ENCODE assay signal across 9 cellular contexts in genomic region chr9:133142657-133143592, GRCh38. TPM values are rescaled to one million over a fixed set of nuclear protein-coding genes. Genes with fewer than 3 reads are reported as not detected.
DNase-seq lines count a peak whose midpoint lies in the region; ATAC-seq and TF ChIP-seq lines count a peak whose summit lies in the region.
"Had no signal": no experiment of that assay in that cellular context is flagged by ENCODE, and none has a peak within 500 bp of the region (broad histone marks: within the 10 kb centered on the region; RNA-seq: fewer than 3 reads in every experiment).

No MANE protein-coding gene starts in this region.

- H3K27me3 ChIP-seq in CD4-positive, CD25-positive, alpha-beta regulatory T cell (ENCODE audit: control insufficient read depth, insufficient read depth, low read length): no peaks in the 10 kb centered on the region
- H3K27me3 ChIP-seq: ovary had no signal

- H3K27ac Mint-ChIP-seq in CD4-positive, CD25-positive, alpha-beta regulatory T cell: peak overlapping the region; percentile 93 to 98 (median 94)
- peak overlapping the region; percentile 87 to 98 (median 96) for H3K27ac Mint-ChIP-seq in naive thymus-derived CD8-positive, alpha-beta T cell
- H3K27ac Mint-ChIP-seq in Calu3 (ENCODE audit: unreplicated experiment): no peak overlapping the region

- no peaks in the 10 kb centered on the region for H3K27me3 Mint-ChIP-seq in CD4-positive, CD25-positive, alpha-beta regulatory T cell
- no peaks in the 10 kb centered on the region for H3K27me3 Mint-ChIP-seq in naive thymus-derived CD8-positive, alpha-beta T cell
- H3K27me3 Mint-ChIP-seq in Calu3 (ENCODE audit: unreplicated experiment): no peaks in the 10 kb centered on the region

- H3K4me1 ChIP-seq in CD4-positive, CD25-positive, alpha-beta regulatory T cell (ENCODE audit: control insufficient read depth, insufficient read depth, low read length, poor library complexity, severe bottlenecking): peaks cover 84% of the 10 kb centered on the region
- H3K4me1 ChIP-seq in HEK293 (ENCODE audit: control insufficient read depth, insufficient read depth, low read length): peaks cover 3% of the 10 kb centered on the region; the same call in 1 of the 2 replicates

- BruUV-seq in Calu3 (replicated peaks; lab: Mats Ljungman, UMichigan): no TSS peak

- H3K4me1 Mint-ChIP-seq in CD4-positive, CD25-positive, alpha-beta regulatory T cell: peaks cover 6 to 83% (median 29%) of the 10 kb centered on the region in 4 donors
- peaks cover 35 to 75% (median 66%) of the 10 kb centered on the region in 4 donors for H3K4me1 Mint-ChIP-seq in naive thymus-derived CD8-positive, alpha-beta T cell
- H3K4me1 Mint-ChIP-seq in Calu3 (ENCODE audit: low read depth, unreplicated experiment): no peaks in the 10 kb centered on the region

- DNase-seq in CD4-positive, CD25-positive, alpha-beta regulatory T cell: peak; percentile 37 to 67 (median 51)
- peak; percentile 44 for DNase-seq in activated naive CD4-positive, alpha-beta T cell treated with anti-CD3 and anti-CD28 coated beads, Interleukin-2, amount 50 U/mL, for 16 hours
- DNase-seq in naive thymus-derived CD8-positive, alpha-beta T cell: peak in 4 of 10 donors; percentile 28 to 71 (median 36)
- DNase-seq in GF-D8 (lab: John Stamatoyannopoulos, UW): no peak
- DNase-seq in Calu3: no peak
- DNase-seq: ovary had no signal

- H3K9me3 Mint-ChIP-seq in CD4-positive, CD25-positive, alpha-beta regulatory T cell: peaks cover 0 to 2% (median 0%) of the 10 kb centered on the region in 7 donors
- no peaks in the 10 kb centered on the region for H3K9me3 Mint-ChIP-seq in naive thymus-derived CD8-positive, alpha-beta T cell
- H3K9me3 Mint-ChIP-seq in Calu3 (ENCODE audit: low read depth, unreplicated experiment): no peaks in the 10 kb centered on the region

- H3K9me3 ChIP-seq in CD4-positive, CD25-positive, alpha-beta regulatory T cell (ENCODE audit: control insufficient read depth in 2 of 2, low read length in 2 of 2): no peaks in the 10 kb centered on the region
- H3K9me3 ChIP-seq in HEK293 (ENCODE audit: control insufficient read depth, insufficient read depth, low read depth, low read length): no peaks in the 10 kb centered on the region
- H3K9me3 ChIP-seq: ovary had no signal

- POLR2A ChIA-PET in HEK293 (lab: Yijun Ruan, JAX): interaction anchor here (1.1 to 1.6 kb wide), 2 partner anchors 9 to 28 kb away, joined by 3 to 7 read pairs; no protein-coding TSS in a partner anchor
- POLR2A ChIA-PET in naive thymus-derived CD8-positive, alpha-beta T cell (lab: Charles Lee): interaction anchor here (1.1 to 4.6 kb wide), 9 partner anchors 8 to 113 kb away, joined by 3 to 99 read pairs (median 16); partner anchors contain the start of genes GTF3C5 and RALGDS

- peak overlapping the region; percentile 51 to 76 (median 74) for H3K4me3 Mint-ChIP-seq in CD4-positive, CD25-positive, alpha-beta regulatory T cell
- peak overlapping the region in 8 of 10 donors; percentile 50 to 80 (median 61) for H3K4me3 Mint-ChIP-seq in naive thymus-derived CD8-positive, alpha-beta T cell
- no peak overlapping the region for H3K4me3 Mint-ChIP-seq in Calu3 (ENCODE audit: low read depth, unreplicated experiment)

- H3K27ac ChIP-seq in CD4-positive, CD25-positive, alpha-beta regulatory T cell (ENCODE audit: insufficient read depth, low read length, poor library complexity, severe bottlenecking): peak overlapping the region; percentile 98
- no peak overlapping the region for H3K27ac ChIP-seq in HEK293 (ENCODE audit: extremely low read depth, low read depth, low read length)
- H3K27ac ChIP-seq: ovary had no signal

- ATAC-seq in CD4-positive, CD25-positive, alpha-beta regulatory T cell (ENCODE audit: low read depth in 2 of 2): no peak
- ATAC-seq in naive thymus-derived CD8-positive, alpha-beta T cell: no peak
- ATAC-seq in HG02759 (IDR thresholded peaks at IDR 0.05; ENCODE audit: unreplicated experiment) (no peak), GM21619 (IDR thresholded peaks at IDR 0.05; ENCODE audit: unreplicated experiment) (no peak)

- H3K4me3 ChIP-seq in CD4-positive, CD25-positive, alpha-beta regulatory T cell (ENCODE audit: low read depth, low read length): no peak overlapping the region
- no peak overlapping the region for H3K4me3 ChIP-seq in HEK293 (ENCODE audit: low read depth, low read length)

- intact Hi-C loops in Calu3 (cut with micrococcal nuclease; ENCODE audit: unreplicated experiment): loop anchor here (10.0 kb wide), 1 partner anchor 108 kb away; the partner anchor contains the start of gene GTF3C5

- no peaks in the 10 kb centered on the region for H3K36me3 ChIP-seq in CD4-positive, CD25-positive, alpha-beta regulatory T cell (ENCODE audit: control insufficient read depth, insufficient read depth, low read length)
- H3K36me3 ChIP-seq in HEK293 (ENCODE audit: control insufficient read depth in 2 of 2, insufficient read depth in 1 of 2, low read length in 2 of 2): no peaks in the 10 kb centered on the region
- H3K36me3 ChIP-seq: ovary had no signal

- CTCF ChIA-PET in HEK293 (lab: Yijun Ruan, JAX) (interaction anchor here (0.6 to 7.8 kb wide), 18 partner anchors 9 to 178 kb away, joined by 3 to 342 read pairs (median 14); partner anchors contain the start of gene GTF3C5), Calu3 (lab: Charles Lee) (interaction anchor here (2.0 kb wide), 1 partner anchor 8 kb away, joined by 40 read pairs; no protein-coding TSS in a partner anchor)

- TF ChIP-seq CTCF in HEK293 (tag by site-specific recombination; IDR thresholded peaks at IDR 0.05): no peak
- no peak for TF ChIP-seq CTCF in Calu3 (IDR thresholded peaks at IDR 0.05; ENCODE audit: unreplicated experiment)

- H3K36me3 Mint-ChIP-seq in CD4-positive, CD25-positive, alpha-beta regulatory T cell: no peaks in the 10 kb centered on the region
- peaks cover 0 to 4% (median 0%) of the 10 kb centered on the region in 3 donors for H3K36me3 Mint-ChIP-seq in naive thymus-derived CD8-positive, alpha-beta T cell
- H3K36me3 Mint-ChIP-seq in Calu3 (ENCODE audit: insufficient read depth, unreplicated experiment): peaks cover 11% of the 10 kb centered on the region

TF ChIP-seq in HEK293, 187 proteins besides CTCF, POLR2A, EP300 and RAD21:
- TF ChIP-seq SP2 (tag by site-specific recombination; IDR thresholded peaks at IDR 0.05) (peak; percentile 54), GLIS1 (tag by site-specific recombination; IDR thresholded peaks at IDR 0.05) (no peak)

RNA-seq across cellular contexts. Expression of gene GBGT1, which starts 20.8 kb away (rescaled TPM):
- total RNA-seq in CD4-positive, CD25-positive, alpha-beta regulatory T cell: 1.5 TPM
- polyA plus RNA-seq in CD4-positive, CD25-positive, alpha-beta regulatory T cell: 1 to 10 TPM in 1 of 4 donors, under 1 TPM in 1, not detected in 2; 0.67 to 1.6 TPM
- 1 to 10 TPM; 4.1 to 4.9 TPM for total RNA-seq in naive thymus-derived CD8-positive, alpha-beta T cell
- polyA plus RNA-seq in naive thymus-derived CD8-positive, alpha-beta T cell: not detected
- not detected in 2 replicates for total RNA-seq in Calu3 (2022)

RNA-seq across cellular contexts. Expression of gene RALGDS, which starts 21.9 kb away (rescaled TPM):
- 228 TPM for total RNA-seq in CD4-positive, CD25-positive, alpha-beta regulatory T cell
- polyA plus RNA-seq in CD4-positive, CD25-positive, alpha-beta regulatory T cell: 10 to 100 TPM; 34.6 to 64.2 (median 49.2) TPM
- 10 to 100 TPM; 93.7 to 99.9 TPM for total RNA-seq in naive thymus-derived CD8-positive, alpha-beta T cell
- polyA plus RNA-seq in naive thymus-derived CD8-positive, alpha-beta T cell: 10 to 100 TPM; 14.1 to 35.5 (median 29.4) TPM
- 13.7 and 18.2 TPM in 2 replicates for total RNA-seq in Calu3 (2022)

Comparison
In these comparisons a context has a peak if more than half of its experiments do, and no peak if none do; other contexts are left out.
1. DNase-seq: peak in CD4-positive, CD25-positive, alpha-beta regulatory T cell (3 of 3) and activated naive CD4-positive, alpha-beta T cell treated with anti-CD3 and anti-CD28 coated beads, Interleukin-2, amount 50 U/mL, for 16 hours (single experiment); none in GF-D8 (single experiment) and Calu3 (single experiment).